Comparison of ENCODE assay signal across 9 cellular contexts in the genomic region with DNA sequence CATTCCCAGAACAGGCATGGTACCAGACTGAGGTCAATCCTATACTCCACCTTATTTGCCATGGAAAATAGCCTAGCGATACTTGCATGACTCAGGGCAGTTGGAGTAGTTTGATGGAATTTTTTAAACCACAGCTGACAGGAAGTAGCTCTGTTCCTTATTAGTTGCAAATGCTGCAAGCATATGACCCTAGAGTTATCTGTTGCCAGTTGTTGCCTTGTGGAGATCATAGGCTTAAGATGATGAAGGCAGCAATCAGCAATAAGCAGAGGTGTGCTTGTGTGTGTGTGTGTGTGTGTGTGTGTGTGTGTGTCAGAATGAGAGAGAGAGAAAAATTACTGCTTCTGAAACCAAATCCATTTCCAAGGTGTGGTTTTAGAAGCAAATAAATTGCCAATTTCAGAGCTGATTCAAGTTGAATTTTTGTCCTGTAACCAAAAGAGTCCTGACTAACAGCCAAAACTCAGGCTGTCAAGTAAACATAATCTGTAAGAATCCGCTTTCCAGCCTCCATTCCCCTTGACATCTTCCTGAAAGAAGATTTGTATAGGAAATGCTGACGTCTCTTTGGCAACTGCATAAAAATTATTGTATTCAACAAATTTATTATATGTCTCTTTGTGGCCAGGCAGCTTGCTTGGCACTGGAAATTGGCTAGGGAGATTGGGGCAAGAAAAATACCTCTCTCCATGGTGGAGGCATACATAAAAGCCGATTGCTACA.
DNase-seq lines count a peak whose midpoint lies in the region; ATAC-seq and TF ChIP-seq lines count a peak whose summit lies in the region.
"Had no signal": no experiment of that assay in that cellular context is flagged by ENCODE, and none has a peak within 500 bp of the region (broad histone marks: within the 10 kb centered on the region; RNA-seq: fewer than 3 reads in every experiment).

No MANE protein-coding gene starts in this region.

- H3K4me3 ChIP-seq in RWPE2 (ENCODE audit: severe bottlenecking): no peak overlapping the region

- ATAC-seq in RWPE2 (ENCODE audit: low read depth): peak; percentile 94
- ATAC-seq in HG02840 (IDR thresholded peaks at IDR 0.05; ENCODE audit: low FRiP score, unreplicated experiment): no peak
- no peak for ATAC-seq in HG03045 (IDR thresholded peaks at IDR 0.05; ENCODE audit: unreplicated experiment)
- ATAC-seq in HG03521 (IDR thresholded peaks at IDR 0.05; ENCODE audit: unreplicated experiment): no peak

- H3K27me3 ChIP-seq in RWPE2 (ENCODE audit: insufficient read depth, poor library complexity, severe bottlenecking): no peaks in the 10 kb centered on the region

- peak; percentile 35 for DNase-seq in GM04504 (ENCODE audit: low read depth)
- DNase-seq in RWPE2 (ENCODE audit: low spot score): no peak
- DNase-seq in fibroblast of peridontal ligament (ENCODE audit: extremely low read depth): peak; percentile 95
- DNase-seq in renal cortical epithelial cell (ENCODE audit: low read depth): peak; percentile 79
- DNase-seq in DMS153 (lab: John Stamatoyannopoulos, UW): no peak
- DNase-seq: cortex of kidney had no signal

- H3K9me3 ChIP-seq in RWPE2 (ENCODE audit: severe bottlenecking): no peaks in the 10 kb centered on the region

- H3K27ac ChIP-seq in RWPE2 (ENCODE audit: poor library complexity, severe bottlenecking): no peak overlapping the region

- TF ChIP-seq CTCF in RWPE2 (IDR thresholded peaks at IDR 0.05; ENCODE audit: poor library complexity, severe bottlenecking): no peak

- no peaks in the 10 kb centered on the region for H3K36me3 ChIP-seq in RWPE2 (ENCODE audit: low read depth)

- peaks cover 5% of the 10 kb centered on the region for H3K4me1 ChIP-seq in RWPE2 (ENCODE audit: insufficient read depth, poor library complexity, severe bottlenecking)

Comparison
In these comparisons a context has a peak if more than half of its experiments do, and no peak if none do; other contexts are left out.
1. DNase-seq: peak in GM04504 (single experiment), fibroblast of peridontal ligament (single experiment) and renal cortical epithelial cell (single experiment); none in RWPE2 (single experiment) and DMS153 (single experiment).